Comparison of ENCODE assay signal across 32 cellular contexts in genomic region chr11:20598487-20598886, GRCh38. TPM values are rescaled to one million over a fixed set of nuclear protein-coding genes. Genes with fewer than 3 reads are reported as not detected.
"Had no signal": no experiment of that assay in that cellular context is flagged by ENCODE, and none has a peak within 500 bp of the region (broad histone marks: within the 10 kb centered on the region; RNA-seq: fewer than 3 reads in every experiment).

No MANE protein-coding gene starts in this region.

- H3K27me3 ChIP-seq: ovary had no signal

- H3K36me3 ChIP-seq: gastroesophageal sphincter, heart left ventricle, left ventricle myocardium inferior, ovary, right lobe of liver, tibial nerve had no signal

- H3K4me3 ChIP-seq: coronary artery, dorsolateral prefrontal cortex, gastroesophageal sphincter, heart left ventricle, left ventricle myocardium inferior, lung, ovary, right lobe of liver, tibial nerve had no signal

- H3K27ac ChIP-seq: coronary artery, dorsolateral prefrontal cortex, gastroesophageal sphincter, heart left ventricle, left ventricle myocardium inferior, ovary, right lobe of liver, tibial nerve, VCaP had no signal

- ATAC-seq: activated CD4-positive, CD25-positive, alpha-beta regulatory T cell treated with anti-CD3 and anti-CD28 coated beads, Interleukin-2, amount 50 U/mL, for 24 hours; activated naive CD4-positive, alpha-beta T cell treated with anti-CD3 and anti-CD28 coated beads, Interleukin-2, amount 50 U/mL, for 72 hours; activated T-helper 17 cell treated with anti-CD3 and anti-CD28 coated beads, Interleukin-2, amount 50 U/mL, for 72 hours; effector memory CD8-positive, alpha-beta T cell; gastroesophageal sphincter; heart left ventricle; right lobe of liver had no signal

- DNase-seq: activated CD4-positive, alpha-beta memory T cell treated with anti-CD3 and anti-CD28 coated beads, Interleukin-2, amount 10 ng/mL, durations not matched to agents 7 days and 5 days; activated CD4-positive, alpha-beta T cell treated with anti-CD3 and anti-CD28 coated beads for 48 hours; activated CD8-positive, alpha-beta memory T cell treated with anti-CD3 and anti-CD28 coated beads, Interleukin-2, amount 50 U/mL, for 48 hours; activated gamma-delta T cell treated with Interleukin-2 at 50 U/mL for 16 hours; activated T-cell treated with anti-CD3 and anti-CD28 coated beads, Interleukin-2, amount 50 U/mL, for 24 hours; anterior cingulate cortex; dorsolateral prefrontal cortex; effector memory CD8-positive, alpha-beta T cell; erythroblast; heart left ventricle; hypothalamus; left ventricle myocardium inferior; naive B cell; nephron progenitor cell; ovary; right lobe of liver; stimulated activated CD4-positive, alpha-beta T cell treated with anti-CD3 and anti-CD28 coated beads, Interleukin-2, amount 100 ng/mL, for 48 hours; stimulated activated naive CD4-positive, alpha-beta T cell treated with Interleukin-2 at 50 U/mL for 16 hours; T-helper 9 cell had no signal

- H3K4me3 Mint-ChIP-seq: activated CD4-positive, alpha-beta memory T cell treated with anti-CD3 and anti-CD28 coated beads, Interleukin-2, amount 10 ng/mL, durations not matched to agents 7 days and 5 days; activated T-cell treated with anti-CD3 and anti-CD28 coated beads, Interleukin-2, amount 50 U/mL, for 24 hours; activated T-helper 17 cell treated with anti-CD3 and anti-CD28 coated beads, Interleukin-2, amount 50 U/mL, for 72 hours; effector memory CD8-positive, alpha-beta T cell; nephron progenitor cell had no signal

- H3K9me3 Mint-ChIP-seq: activated CD4-positive, alpha-beta memory T cell treated with anti-CD3 and anti-CD28 coated beads, Interleukin-2, amount 10 ng/mL, durations not matched to agents 7 days and 5 days; activated T-helper 17 cell treated with anti-CD3 and anti-CD28 coated beads, Interleukin-2, amount 50 U/mL, for 72 hours had no signal

- H3K9me3 ChIP-seq: gastroesophageal sphincter, heart left ventricle, left ventricle myocardium inferior, ovary, right lobe of liver, tibial nerve had no signal

- H3K27ac Mint-ChIP-seq: activated CD4-positive, alpha-beta memory T cell treated with anti-CD3 and anti-CD28 coated beads, Interleukin-2, amount 10 ng/mL, durations not matched to agents 7 days and 5 days; activated T-cell treated with anti-CD3 and anti-CD28 coated beads, Interleukin-2, amount 50 U/mL, for 24 hours; activated T-helper 17 cell treated with anti-CD3 and anti-CD28 coated beads, Interleukin-2, amount 50 U/mL, for 72 hours; effector memory CD8-positive, alpha-beta T cell; naive B cell; nephron progenitor cell; progenitor cell of endocrine pancreas had no signal

- H3K4me1 Mint-ChIP-seq: activated T-helper 17 cell treated with anti-CD3 and anti-CD28 coated beads, Interleukin-2, amount 50 U/mL, for 72 hours had no signal

RNA-seq across cellular contexts. Expression of gene SLC6A5, which starts 0.9 kb away (rescaled TPM):
- total RNA-seq: activated CD4-positive, alpha-beta memory T cell treated with anti-CD3 and anti-CD28 coated beads, Interleukin-2, amount 10 ng/mL, durations not matched to agents 7 days and 5 days; activated naive CD4-positive, alpha-beta T cell treated with anti-CD3 and anti-CD28 coated beads, Interleukin-2, amount 50 U/mL, for 72 hours; activated T-helper 17 cell treated with anti-CD3 and anti-CD28 coated beads, Interleukin-2, amount 50 U/mL, for 72 hours; cardiac septum; gastroesophageal sphincter; heart left ventricle; left ventricle myocardium inferior; lung; ovary; progenitor cell of endocrine pancreas; renal cortical epithelial cell; right lobe of liver; skeletal muscle tissue; tibial nerve; urinary bladder had no signal
- polyA plus RNA-seq: heart left ventricle, lung, urinary bladder had no signal
